17 cellular contexts compared by ENCODE assay signal in the genomic region with DNA sequence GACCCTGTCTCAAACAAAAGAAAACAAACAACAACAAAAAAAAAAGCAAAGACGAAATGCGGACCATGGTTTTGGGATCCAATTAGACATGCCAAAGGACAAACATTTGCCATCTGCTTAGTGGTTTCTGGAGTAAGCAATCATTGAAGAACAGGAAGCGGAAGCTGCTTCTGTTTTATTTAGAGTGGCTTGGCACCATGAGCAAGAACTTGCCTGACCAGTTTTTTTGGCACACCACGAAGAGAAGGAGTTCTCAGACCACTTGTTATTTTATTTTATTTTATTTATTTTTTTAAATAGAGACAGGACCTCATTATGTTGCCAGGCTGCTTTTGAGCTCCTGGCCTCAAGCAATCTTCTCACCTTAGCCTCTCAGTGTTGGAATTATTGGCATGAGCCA. TPM values are rescaled to one million over a fixed set of nuclear protein-coding genes. Genes with fewer than 3 reads are reported as not detected.
DNase-seq lines count a peak whose midpoint lies in the region; ATAC-seq and TF ChIP-seq lines count a peak whose summit lies in the region.
"Had no signal": no experiment of that assay in that cellular context is flagged by ENCODE, and none has a peak within 500 bp of the region (broad histone marks: within the 10 kb centered on the region; RNA-seq: fewer than 3 reads in every experiment).

No MANE protein-coding gene starts in this region.

- H3K9me3 ChIP-seq in upper lobe of right lung (no peaks in the 10 kb centered on the region), endodermal cell (ENCODE audit: control insufficient read depth, low read length) (no peaks in the 10 kb centered on the region)
- H3K9me3 ChIP-seq: gastrocnemius medialis, SK-N-SH, suprapubic skin had no signal

- H3K27me3 ChIP-seq in upper lobe of right lung (no peaks in the 10 kb centered on the region), endodermal cell (ENCODE audit: control insufficient read depth, insufficient read depth, low read length, poor library complexity, severe bottlenecking) (no peaks in the 10 kb centered on the region)
- H3K27me3 ChIP-seq: gastrocnemius medialis, suprapubic skin had no signal

- H3K36me3 Mint-ChIP-seq in endodermal cell (ENCODE audit: low read depth) = no peaks in the 10 kb centered on the region

- H3K4me1 ChIP-seq in upper lobe of right lung (peaks cover 3% of the 10 kb centered on the region), endodermal cell (ENCODE audit: control insufficient read depth, insufficient read depth, low read length) (no peaks in the 10 kb centered on the region)
- H3K4me1 ChIP-seq: gastrocnemius medialis had no signal

- H3K27me3 Mint-ChIP-seq in endodermal cell (ENCODE audit: insufficient read depth) = no peaks in the 10 kb centered on the region

- intact Hi-C loops in upper lobe of right lung (cut with DNase I) = no loop called here

- H3K4me1 Mint-ChIP-seq in endodermal cell = peaks cover 10% of the 10 kb centered on the region

- H3K36me3 ChIP-seq in upper lobe of right lung (no peaks in the 10 kb centered on the region), endodermal cell (ENCODE audit: control insufficient read depth, insufficient read depth, low read length) (no peaks in the 10 kb centered on the region)
- H3K36me3 ChIP-seq: gastrocnemius medialis, suprapubic skin had no signal

- DNase-seq in SIG-M5 treated with dmso at 0.1 percent for 504 hours (lab: John Stamatoyannopoulos, UW; ENCODE audit: unreplicated experiment) (peak; percentile 35), SIG-M5 (lab: John Stamatoyannopoulos, UW) (no peak), NCI-H69 (lab: John Stamatoyannopoulos, UW) (peak; percentile 66), fibroblast of gingiva (ENCODE audit: low read depth) (peak; percentile 24), upper lobe of right lung (no peak), endodermal cell (no peak)
- DNase-seq in activated CD4-positive, CD25-positive, alpha-beta regulatory T cell treated with anti-CD3 and anti-CD28 coated beads, Interleukin-2, amount 50 U/mL, for 72 hours = no peak
- no peak for DNase-seq in activated CD4-positive, alpha-beta T cell treated with anti-CD3 and anti-CD28 coated beads, Interleukin-2, amount 50 U/mL, for 1 hour
- DNase-seq: activated gamma-delta T cell treated with Interleukin-2 at 50 U/mL for 16 hours; DND-41; effector CD4-positive, alpha-beta T cell; gastrocnemius medialis; midbrain; NCI-H146; SK-N-SH; stimulated activated CD4-positive, alpha-beta T cell treated with anti-CD3 and anti-CD28 coated beads, Interleukin-12 subunit alpha, Interleukin-12 subunit beta, amount 100 ng/mL, for 4 hours had no signal

- H3K9me3 Mint-ChIP-seq in endodermal cell = no peaks in the 10 kb centered on the region

- H3K9ac ChIP-seq in endodermal cell (ENCODE audit: extremely low read depth, low read length, poor library complexity, severe bottlenecking) = no peak overlapping the region
- H3K9ac ChIP-seq: SK-N-SH had no signal

- no peak for TF ChIP-seq CTCF in upper lobe of right lung (IDR thresholded peaks at IDR 0.05)
- no peak for TF ChIP-seq CTCF in endodermal cell (conservative IDR thresholded peaks at IDR 0.05)

- WGBS in endodermal cell (ENCODE audit: insufficient coverage in 1 of 2, insufficient read length in 1 of 2), 2 experiments = 93 to 100% methylated on average over 3 to 4 of the region's 4 CpGs

- peak; percentile 51 for ATAC-seq in upper lobe of right lung
- ATAC-seq: gastrocnemius medialis had no signal

- H3K4me3 ChIP-seq in upper lobe of right lung = no peak overlapping the region
- H3K4me3 ChIP-seq in endodermal cell (ENCODE audit: low read length) = no peak overlapping the region
- H3K4me3 ChIP-seq: gastrocnemius medialis, suprapubic skin had no signal

- no peak overlapping the region for H3K27ac Mint-ChIP-seq in endodermal cell

- H3K27ac ChIP-seq in upper lobe of right lung (peak overlapping the region; percentile 53), endodermal cell (ENCODE audit: low read depth, low read length) (no peak overlapping the region)
- H3K27ac ChIP-seq: gastrocnemius medialis, suprapubic skin had no signal

- no peak overlapping the region for H3K4me3 Mint-ChIP-seq in endodermal cell

RNA-seq across cellular contexts. Expression of a gene that starts 17.0 kb away (rescaled TPM):
- total RNA-seq in upper lobe of right lung = 394 TPM
- 100 to 1,000 TPM; 671 to 739 TPM for total RNA-seq in endodermal cell
- polyA plus RNA-seq in endodermal cell (2013, experiment 1 of 2) = 732 TPM
- 692 TPM for polyA plus RNA-seq in endodermal cell (2013, experiment 2 of 2)

RNA-seq across cellular contexts. Expression of a gene that starts 50.2 kb away (rescaled TPM):
- 24.0 TPM for total RNA-seq in upper lobe of right lung
- total RNA-seq in endodermal cell = 10 to 100 TPM; 14.2 to 20.5 TPM
- 33.2 TPM for polyA plus RNA-seq in endodermal cell (2013, experiment 1 of 2)
- polyA plus RNA-seq in endodermal cell (2013, experiment 2 of 2) = 32.3 TPM

RNA-seq across cellular contexts. Expression of a gene that starts 50.3 kb away (rescaled TPM):
- total RNA-seq in upper lobe of right lung = 20.1 TPM
- total RNA-seq in endodermal cell = 10 to 100 TPM; 24.7 to 28.3 TPM
- polyA plus RNA-seq in endodermal cell (2013, experiment 1 of 2) = 15.4 TPM
- polyA plus RNA-seq in endodermal cell (2013, experiment 2 of 2) = 12.7 TPM

Comparison
In these comparisons a context has a peak if more than half of its experiments do, and no peak if none do; other contexts are left out.
1. DNase-seq: peak in SIG-M5 treated with dmso at 0.1 percent for 504 hours (single experiment), NCI-H69 (single experiment) and fibroblast of gingiva (single experiment); none in SIG-M5 (single experiment), upper lobe of right lung (single experiment), activated CD4-positive, CD25-positive, alpha-beta regulatory T cell treated with anti-CD3 and anti-CD28 coated beads, Interleukin-2, amount 50 U/mL, for 72 hours (single experiment), activated CD4-positive, alpha-beta T cell treated with anti-CD3 and anti-CD28 coated beads, Interleukin-2, amount 50 U/mL, for 1 hour (single experiment) and endodermal cell (single experiment).